Comparison of ENCODE assay signal across 16 cellular contexts in genomic region chr13:97234742-97235141, GRCh38. TPM values are rescaled to one million over a fixed set of nuclear protein-coding genes. Genes with fewer than 3 reads are reported as not detected.
A peak's percentile ranks its signal among the peaks of the same experiment; 100 is the strongest.
DNase-seq lines count a peak whose midpoint lies in the region; ATAC-seq and TF ChIP-seq lines count a peak whose summit lies in the region.
"Had no signal": no experiment of that assay in that cellular context is flagged by ENCODE, and none has a peak within 500 bp of the region (broad histone marks: within the 10 kb centered on the region; RNA-seq: fewer than 3 reads in every experiment).

No MANE protein-coding gene starts in this region.

- H3K4ac ChIP-seq in mesenchymal stem cell (ENCODE audit: low read depth in 1 of 2, low read length in 2 of 2) = no peak overlapping the region

- H3K36me3 Mint-ChIP-seq in endothelial cell (ENCODE audit: low read depth, unreplicated experiment) = peaks cover 73% of the 10 kb centered on the region
- H3K36me3 Mint-ChIP-seq in naive thymus-derived CD8-positive, alpha-beta T cell = peaks cover 0 to 47% (median 13%) of the 10 kb centered on the region in 3 donors
- H3K36me3 Mint-ChIP-seq in activated CD8-positive, alpha-beta memory T cell treated with anti-CD3 and anti-CD28 coated beads, Interleukin-2, amount 10 ng/mL, durations not matched to agents 7 days and 5 days = peaks cover 3% of the 10 kb centered on the region

- H3K36me3 ChIP-seq in WERI-Rb-1 (peaks cover 2% of the 10 kb centered on the region; the same call in 1 of the 2 replicates), mesenchymal stem cell (ENCODE audit: control insufficient read depth in 1 of 2, insufficient read depth in 2 of 2, low read depth in 1 of 2, low read length in 2 of 2) (peaks cover 4 to 17% of the 10 kb centered on the region in 2 experiments), stomach (peaks cover 0 to 5% (median 0%) of the 10 kb centered on the region in 4 donors)
- H3K36me3 ChIP-seq: prostate gland had no signal

- in situ Hi-C loops in GM13976 (cut with MboI; ENCODE audit: low sequenced_read_pairs, unreplicated experiment) = no loop called here

- 90% methylated on average over 13 of the region's 13 CpGs for WGBS in mesenchymal stem cell
- WGBS in stomach, 5 donors = 36 to 59% (median 46%) methylated on average over 13 of the region's 13 CpGs

- peak overlapping the region; percentile 7 for H4K8ac ChIP-seq in mesenchymal stem cell (ENCODE audit: low read length)

- TF ChIP-seq POLR2A in stomach (IDR thresholded peaks at IDR 0.05) = no peak

- DNase-seq in WERI-Rb-1 = peak; percentile 71
- no peak for DNase-seq in endothelial cell (ENCODE audit: low spot score)
- no peak for DNase-seq in mesenchymal stem cell
- DNase-seq in stomach = peak; percentile 64
- DNase-seq in GM13976 (ENCODE audit: low spot score) = no peak
- no peak for DNase-seq in naive thymus-derived CD8-positive, alpha-beta T cell
- no peak for DNase-seq in SW 1271 (lab: John Stamatoyannopoulos, UW)
- no peak for DNase-seq in activated CD8-positive, alpha-beta memory T cell treated with anti-CD3 and anti-CD28 coated beads, Interleukin-2, amount 10 ng/mL, durations not matched to agents 7 days and 5 days
- DNase-seq: activated CD4-positive, CD25-positive, alpha-beta regulatory T cell treated with anti-CD3 and anti-CD28 coated beads, Interleukin-2, amount 50 U/mL, for 72 hours; activated naive CD4-positive, alpha-beta T cell treated with Interleukin-2 at 50 U/mL for 16 hours; effector memory CD4-positive, alpha-beta T cell; MV-4-11; NCI-H2081 treated with DMSO at 0.1 percent for 48 hours; RPMI8226 had no signal

- no peak for TF ChIP-seq CTCF in WERI-Rb-1 (IDR thresholded peaks at IDR 0.05; ENCODE audit: low read depth, low read length)
- TF ChIP-seq CTCF in endothelial cell (IDR thresholded peaks at IDR 0.05; ENCODE audit: unreplicated experiment) = no peak
- no peak for TF ChIP-seq CTCF in stomach (IDR thresholded peaks at IDR 0.05)
- no peak for TF ChIP-seq CTCF in GM13976 (IDR thresholded peaks at IDR 0.05; ENCODE audit: borderline replicate concordance, control extremely low read depth, extremely low read depth, insufficient read depth, missing control alignments)

- H3K4me1 Mint-ChIP-seq in endothelial cell (ENCODE audit: unreplicated experiment) = peaks cover 97% of the 10 kb centered on the region
- peaks cover 47 to 96% (median 72%) of the 10 kb centered on the region in 4 donors for H3K4me1 Mint-ChIP-seq in naive thymus-derived CD8-positive, alpha-beta T cell
- H3K4me1 Mint-ChIP-seq in activated CD8-positive, alpha-beta memory T cell treated with anti-CD3 and anti-CD28 coated beads, Interleukin-2, amount 10 ng/mL, durations not matched to agents 7 days and 5 days = peaks cover 11% of the 10 kb centered on the region

- H2AK5ac ChIP-seq in mesenchymal stem cell (ENCODE audit: low read length, severe bottlenecking) = no peak overlapping the region

- H3K27me3 ChIP-seq in WERI-Rb-1 (ENCODE audit: insufficient read depth, low read depth, severe bottlenecking) (no peaks in the 10 kb centered on the region), mesenchymal stem cell (ENCODE audit: control insufficient read depth in 1 of 2, insufficient read depth in 1 of 2, low read length in 2 of 2) (no peaks in the 10 kb centered on the region), stomach (no peaks in the 10 kb centered on the region)

- H3K4me2 ChIP-seq in mesenchymal stem cell (ENCODE audit: low read length, poor library complexity, severe bottlenecking) = no peak overlapping the region

- no peak overlapping the region for H2AFZ ChIP-seq in mesenchymal stem cell (ENCODE audit: low read depth, low read length)

- no peak overlapping the region for H2BK5ac ChIP-seq in mesenchymal stem cell (ENCODE audit: low read depth, low read length, poor library complexity, severe bottlenecking)

- POLR2A ChIA-PET in naive thymus-derived CD8-positive, alpha-beta T cell (lab: Charles Lee) = no interaction called here

- H3K18ac ChIP-seq in mesenchymal stem cell (ENCODE audit: low read depth in 1 of 2, low read length in 2 of 2) = no peak overlapping the region

- intact Hi-C loops in stomach (cut with DNase I; ENCODE audit: low total_unique reads) = no loop called here

- peaks cover 11% of the 10 kb centered on the region for H3K27me3 Mint-ChIP-seq in endothelial cell (ENCODE audit: unreplicated experiment)
- no peaks in the 10 kb centered on the region for H3K27me3 Mint-ChIP-seq in naive thymus-derived CD8-positive, alpha-beta T cell
- H3K27me3 Mint-ChIP-seq in activated CD8-positive, alpha-beta memory T cell treated with anti-CD3 and anti-CD28 coated beads, Interleukin-2, amount 10 ng/mL, durations not matched to agents 7 days and 5 days = no peaks in the 10 kb centered on the region

- no peak for ATAC-seq in naive thymus-derived CD8-positive, alpha-beta T cell
- no peak for ATAC-seq in activated CD8-positive, alpha-beta memory T cell treated with anti-CD3 and anti-CD28 coated beads, Interleukin-2, amount 10 ng/mL, durations not matched to agents 7 days and 5 days

- no peak overlapping the region for H2BK12ac ChIP-seq in mesenchymal stem cell (ENCODE audit: low read length in 2 of 2)

- no peak overlapping the region for H2BK15ac ChIP-seq in mesenchymal stem cell (ENCODE audit: low read depth, poor library complexity, severe bottlenecking)

- peak overlapping the region; percentile 79 for H3K4me3 Mint-ChIP-seq in endothelial cell (ENCODE audit: unreplicated experiment)
- H3K4me3 Mint-ChIP-seq in naive thymus-derived CD8-positive, alpha-beta T cell = no peak overlapping the region
- H3K4me3 Mint-ChIP-seq in activated CD8-positive, alpha-beta memory T cell treated with anti-CD3 and anti-CD28 coated beads, Interleukin-2, amount 10 ng/mL, durations not matched to agents 7 days and 5 days = no peak overlapping the region
- H3K4me3 Mint-ChIP-seq: T-helper 2 cell treated with Interferon-gamma antibody and Interleukin-4, amounts not matched to agents 5 μg/mL and 100 μg/mL, for 36 hours had no signal

- no peak overlapping the region for H3K14ac ChIP-seq in mesenchymal stem cell (ENCODE audit: low read length in 2 of 2)

- H3K27ac ChIP-seq in WERI-Rb-1 (peak overlapping the region; percentile 8; the same call in 1 of the 2 replicates), mesenchymal stem cell (ENCODE audit: low read length, poor library complexity, severe bottlenecking) (no peak overlapping the region), stomach (peak overlapping the region; percentile 27 to 81 (median 59))

- H3K9me3 ChIP-seq in WERI-Rb-1 (ENCODE audit: severe bottlenecking) (no peaks in the 10 kb centered on the region), mesenchymal stem cell (ENCODE audit: control insufficient read depth, low read length) (no peaks in the 10 kb centered on the region), stomach (no peaks in the 10 kb centered on the region)
- H3K9me3 ChIP-seq: prostate gland had no signal

- peak overlapping the region; percentile 76 for H3K9ac ChIP-seq in mesenchymal stem cell (ENCODE audit: low read length)

- no peak overlapping the region for H2BK120ac ChIP-seq in mesenchymal stem cell (ENCODE audit: low read depth, low read length)

- H3K4me1 ChIP-seq in mesenchymal stem cell (ENCODE audit: control insufficient read depth, insufficient read depth, low read depth, low read length) = peaks cover 10% of the 10 kb centered on the region
- H3K4me1 ChIP-seq in stomach = peaks cover 47 to 95% (median 80%) of the 10 kb centered on the region in 4 donors
- H3K4me1 ChIP-seq: prostate gland had no signal

- H3K9me3 Mint-ChIP-seq in endothelial cell (ENCODE audit: unreplicated experiment) = no peaks in the 10 kb centered on the region
- no peaks in the 10 kb centered on the region for H3K9me3 Mint-ChIP-seq in naive thymus-derived CD8-positive, alpha-beta T cell
- no peaks in the 10 kb centered on the region for H3K9me3 Mint-ChIP-seq in activated CD8-positive, alpha-beta memory T cell treated with anti-CD3 and anti-CD28 coated beads, Interleukin-2, amount 10 ng/mL, durations not matched to agents 7 days and 5 days (ENCODE audit: low read depth)
- H3K9me3 Mint-ChIP-seq: T-helper 2 cell treated with Interferon-gamma antibody and Interleukin-4, amounts not matched to agents 5 μg/mL and 100 μg/mL, for 36 hours had no signal

- no peak overlapping the region for H4K91ac ChIP-seq in mesenchymal stem cell (ENCODE audit: low read length)

- H3K23ac ChIP-seq in mesenchymal stem cell (ENCODE audit: low read length in 2 of 2) = no peak overlapping the region

- CTCF ChIA-PET in activated CD8-positive, alpha-beta memory T cell treated with anti-CD3 and anti-CD28 coated beads, Interleukin-2, amount 10 ng/mL, durations not matched to agents 7 days and 5 days (lab: Charles Lee) = no interaction called here

- TF ChIP-seq EP300 in stomach (IDR thresholded peaks at IDR 0.05) = no peak

- peak overlapping the region; percentile 83 for H3K27ac Mint-ChIP-seq in endothelial cell (ENCODE audit: unreplicated experiment)
- no peak overlapping the region for H3K27ac Mint-ChIP-seq in naive thymus-derived CD8-positive, alpha-beta T cell
- no peak overlapping the region for H3K27ac Mint-ChIP-seq in activated CD8-positive, alpha-beta memory T cell treated with anti-CD3 and anti-CD28 coated beads, Interleukin-2, amount 10 ng/mL, durations not matched to agents 7 days and 5 days
- H3K27ac Mint-ChIP-seq: T-helper 2 cell treated with Interferon-gamma antibody and Interleukin-4, amounts not matched to agents 5 μg/mL and 100 μg/mL, for 36 hours had no signal

- H3K79me1 ChIP-seq in mesenchymal stem cell (replicated peaks; ENCODE audit: low read length, poor library complexity, severe bottlenecking) = peaks cover 16% of the 10 kb centered on the region

- no peak overlapping the region for H3K4me3 ChIP-seq in WERI-Rb-1 (ENCODE audit: low read depth, low read length)
- H3K4me3 ChIP-seq in mesenchymal stem cell (ENCODE audit: insufficient read depth in 1 of 2, low read depth in 1 of 2, low read length in 2 of 2) = no peak overlapping the region
- H3K4me3 ChIP-seq in stomach = peak overlapping the region in 1 of 4 donors; percentile 25
- H3K4me3 ChIP-seq: prostate gland had no signal

RNA-seq across cellular contexts. Expression of gene MBNL2, which starts 12.6 kb away (rescaled TPM):
- total RNA-seq in endothelial cell (ENCODE audit: unreplicated experiment) (137 TPM), stomach (10 to 100 TPM; 23.9 to 74.5 (median 50.0) TPM)
- 41.7 TPM for polyA plus RNA-seq in mesenchymal stem cell (2013, experiment 1 of 2)
- polyA plus RNA-seq in mesenchymal stem cell (2013, experiment 2 of 2) = 43.8 TPM
- 10 to 100 TPM in 2 of 3 donors, 1 to 10 TPM in 1; 8.3 to 17.6 (median 15.9) TPM for polyA plus RNA-seq in stomach
- 10 to 100 TPM; 31.8 to 35.4 TPM for total RNA-seq in naive thymus-derived CD8-positive, alpha-beta T cell
- polyA plus RNA-seq in naive thymus-derived CD8-positive, alpha-beta T cell = 10 to 100 TPM; 12.2 to 14.5 (median 14.5) TPM
- total RNA-seq in activated CD8-positive, alpha-beta memory T cell treated with anti-CD3 and anti-CD28 coated beads, Interleukin-2, amount 10 ng/mL, durations not matched to agents 7 days and 5 days = 10 to 100 TPM in 1 of 2 experiments, 1 to 10 TPM in 1; 9.7 to 13.4 TPM

Comparison
In these comparisons a context has a peak if more than half of its experiments do, and no peak if none do; other contexts are left out.
1. DNase-seq: peak in WERI-Rb-1 (single experiment) and stomach (single experiment); none in endothelial cell (single experiment), mesenchymal stem cell (single experiment), GM13976 (single experiment), naive thymus-derived CD8-positive, alpha-beta T cell (0 of 10), SW 1271 (0 of 2) and activated CD8-positive, alpha-beta memory T cell treated with anti-CD3 and anti-CD28 coated beads, Interleukin-2, amount 10 ng/mL, durations not matched to agents 7 days and 5 days (single experiment).